Comparison of ENCODE assay signal across 1 cellular context in the genomic region with DNA sequence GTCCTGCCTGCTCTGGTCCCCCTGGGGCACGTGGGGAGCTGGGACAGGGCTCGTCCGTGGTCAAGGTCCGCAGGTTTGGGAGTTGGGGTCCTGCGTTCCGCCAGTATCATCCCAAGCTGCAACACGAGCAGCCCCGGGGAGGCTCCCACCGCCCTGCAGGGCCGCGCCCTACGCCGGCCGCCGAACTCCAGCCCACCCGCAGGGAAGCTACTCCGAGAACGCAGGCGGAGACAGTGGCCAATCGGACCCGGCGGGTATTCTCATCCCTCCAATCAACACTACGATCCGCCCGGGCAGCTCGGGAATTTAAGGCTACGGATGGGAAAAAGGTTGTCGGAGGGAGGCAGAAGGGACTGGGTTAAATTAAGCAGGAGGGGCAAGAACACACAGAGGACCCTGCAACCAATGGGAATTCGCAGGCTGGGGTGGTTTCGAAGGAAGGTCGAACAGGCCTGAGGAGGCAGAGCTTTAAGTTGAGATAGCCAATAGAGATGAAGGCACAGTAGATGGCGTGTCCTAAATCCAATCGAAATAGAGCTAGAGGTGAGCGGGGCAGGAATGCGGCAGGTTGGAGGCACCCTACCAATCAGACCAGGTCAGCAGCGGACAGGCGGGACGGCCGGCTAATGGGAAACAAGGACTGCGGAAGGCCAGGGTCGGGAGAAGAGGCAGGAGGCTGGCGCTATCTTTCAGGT.
A peak's percentile ranks its signal among the peaks of the same experiment; 100 is the strongest.
TF ChIP-seq lines count a peak whose summit lies in the region.

No MANE protein-coding gene starts in this region.

TF ChIP-seq in H1, 55 proteins besides CTCF, POLR2A, EP300 and RAD21:
- no peak for TF ChIP-seq CHD1 (IDR thresholded peaks at IDR 0.05; ENCODE audit: low read depth, low read length)
- TF ChIP-seq HDAC6 (IDR thresholded peaks at IDR 0.05; ENCODE audit: low read depth, low read length), result no peak
- peak; percentile 31; the same call in 1 of the 2 replicates for TF ChIP-seq SP4 (IDR thresholded peaks at IDR 0.05; ENCODE audit: low read length)
- TF ChIP-seq, protein P1, sequence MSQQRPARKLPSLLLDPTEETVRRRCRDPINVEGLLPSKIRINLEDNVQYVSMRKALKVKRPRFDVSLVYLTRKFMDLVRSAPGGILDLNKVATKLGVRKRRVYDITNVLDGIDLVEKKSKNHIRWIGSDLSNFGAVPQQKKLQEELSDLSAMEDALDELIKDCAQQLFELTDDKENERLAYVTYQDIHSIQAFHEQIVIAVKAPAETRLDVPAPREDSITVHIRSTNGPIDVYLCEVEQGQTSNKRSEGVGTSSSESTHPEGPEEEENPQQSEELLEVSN (IDR thresholded peaks at IDR 0.05), result peak; percentile 91
- TF ChIP-seq CTBP2 (IDR thresholded peaks at IDR 0.05; ENCODE audit: borderline replicate concordance, insufficient read depth, insufficient read length, low read length), result no peak
- TF ChIP-seq ATF2 (IDR thresholded peaks at IDR 0.05; ENCODE audit: low read length), result no peak; the same call in 1 of the 2 replicates
- peak; percentile 21; the same call in 1 of the 2 replicates for TF ChIP-seq TAF1 (IDR thresholded peaks at IDR 0.05; ENCODE audit: low read depth, low read length)
- TF ChIP-seq SP1 (IDR thresholded peaks at IDR 0.05; ENCODE audit: low read depth, low read length), result peak; percentile 100
- peak; percentile 97 for TF ChIP-seq TEAD4 (IDR thresholded peaks at IDR 0.05; ENCODE audit: low read depth, low read length)
- TF ChIP-seq FOSL1 (IDR thresholded peaks at IDR 0.05; ENCODE audit: insufficient read depth, low read depth, low read length), result no peak
- TF ChIP-seq POU5F1 (IDR thresholded peaks at IDR 0.05; ENCODE audit: low read depth, low read length), result no peak
- peak; percentile 97 for TF ChIP-seq SP2 (IDR thresholded peaks at IDR 0.05; ENCODE audit: low read length)
- TF ChIP-seq PHF8 (conservative IDR thresholded peaks at IDR 0.05; ENCODE audit: low read depth, low read length), result peak; percentile 50; the same call in 1 of the 2 replicates
- TF ChIP-seq GABPA (IDR thresholded peaks at IDR 0.05; ENCODE audit: borderline replicate concordance, insufficient read depth, low read length), result no peak
- peak; percentile 58 for TF ChIP-seq KDM4A (IDR thresholded peaks at IDR 0.05; ENCODE audit: low read depth, low read length, severe bottlenecking)
- TF ChIP-seq MAX (IDR thresholded peaks at IDR 0.05), result peak; percentile 84
- TF ChIP-seq CREB1 (IDR thresholded peaks at IDR 0.05), result peak; percentile 66; the same call in 1 of the 2 replicates
- no peak for TF ChIP-seq EGR1 (IDR thresholded peaks at IDR 0.05; ENCODE audit: borderline replicate concordance, low read depth, low read length)
- no peak for TF ChIP-seq KDM5A (IDR thresholded peaks at IDR 0.05; ENCODE audit: low read length)
- TF ChIP-seq KDM1A (IDR thresholded peaks at IDR 0.05; ENCODE audit: borderline replicate concordance, low read length), result peak; percentile 38; the same call in 1 of the 2 replicates
- no peak for TF ChIP-seq GTF2F1 (IDR thresholded peaks at IDR 0.05; ENCODE audit: borderline replicate concordance, low read depth, low read length)
- peak; percentile 38 for TF ChIP-seq TAF7 (optimal IDR thresholded peaks at IDR 0.05; ENCODE audit: borderline replicate concordance, low read depth, low read length)
- peak; percentile 95 for TF ChIP-seq CHD2 (IDR thresholded peaks at IDR 0.05; ENCODE audit: low read length)
